17 cellular contexts compared by ENCODE assay signal in the genomic region with DNA sequence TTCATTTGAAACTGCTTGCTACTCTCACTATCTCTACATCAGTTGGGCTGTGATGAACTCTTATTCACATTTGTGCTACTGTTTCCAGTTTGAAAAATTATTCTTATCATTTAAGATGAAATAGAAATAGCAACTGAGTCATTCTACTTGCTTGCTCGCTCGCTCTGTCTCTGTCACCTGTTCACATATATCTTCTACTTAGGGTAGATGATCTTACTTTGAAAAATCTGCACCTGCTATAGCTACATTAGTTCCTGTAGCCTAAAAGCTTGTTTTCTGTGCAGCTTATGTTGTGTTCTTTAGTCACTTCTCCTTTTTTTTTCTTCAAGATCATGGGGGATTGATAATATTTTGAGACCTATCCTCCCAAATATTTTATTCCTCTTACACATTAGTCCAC.
"Had no signal": no experiment of that assay in that cellular context is flagged by ENCODE, and none has a peak within 500 bp of the region (broad histone marks: within the 10 kb centered on the region; RNA-seq: fewer than 3 reads in every experiment).

No MANE protein-coding gene starts in this region.

- H3K27me3 ChIP-seq: cardiac muscle cell, esophagus squamous epithelium had no signal

- H3K4me1 ChIP-seq: esophagus squamous epithelium, prostate gland, right lobe of liver had no signal

- ATAC-seq: activated CD8-positive, alpha-beta T cell treated with anti-CD3 and anti-CD28 coated beads, Interleukin-2, amount 10 ng/mL, durations not matched to agents 7 days and 5 days; left cardiac atrium; right lobe of liver had no signal

- H3K4me3 ChIP-seq: cardiac muscle cell, esophagus squamous epithelium, prostate gland, right lobe of liver had no signal

- H3K27ac ChIP-seq: cardiac muscle cell, esophagus squamous epithelium, prostate gland, right lobe of liver had no signal

- H3K9me3 Mint-ChIP-seq: activated naive CD4-positive, alpha-beta T cell treated with anti-CD3 and anti-CD28 coated beads for 36 hours; activated T-helper 1 cell treated with anti-CD3 and anti-CD28 coated beads, Interleukin-12 subunit alpha, Interleukin-12 subunit beta, Interleukin-2, Interleukin-4 antibody, amounts not matched to agents 30 ng/mL and 10 ng/mL and 1 ng/mL, durations not matched to agents 14 hours and 24 hours and 36 hours; type B pancreatic cell had no signal

- H3K27ac Mint-ChIP-seq: activated CD8-positive, alpha-beta T cell treated with anti-CD3 and anti-CD28 coated beads, Interleukin-2, amount 10 ng/mL, durations not matched to agents 7 days and 5 days; activated naive CD4-positive, alpha-beta T cell treated with anti-CD3 and anti-CD28 coated beads for 36 hours; activated T-helper 1 cell treated with anti-CD3 and anti-CD28 coated beads, Interleukin-12 subunit alpha, Interleukin-12 subunit beta, Interleukin-2, Interleukin-4 antibody, amounts not matched to agents 30 ng/mL and 10 ng/mL and 1 ng/mL, durations not matched to agents 14 hours and 24 hours and 36 hours; nephron; type B pancreatic cell had no signal

- H3K36me3 ChIP-seq: cardiac muscle cell, esophagus squamous epithelium, prostate gland, right lobe of liver had no signal

- H3K4me3 Mint-ChIP-seq: activated CD8-positive, alpha-beta T cell treated with anti-CD3 and anti-CD28 coated beads, Interleukin-2, amount 10 ng/mL, durations not matched to agents 7 days and 5 days; activated naive CD4-positive, alpha-beta T cell treated with anti-CD3 and anti-CD28 coated beads for 36 hours; activated T-helper 1 cell treated with anti-CD3 and anti-CD28 coated beads, Interleukin-12 subunit alpha, Interleukin-12 subunit beta, Interleukin-2, Interleukin-4 antibody, amounts not matched to agents 30 ng/mL and 10 ng/mL and 1 ng/mL, durations not matched to agents 14 hours and 24 hours and 36 hours; nephron; type B pancreatic cell had no signal

- H3K27me3 Mint-ChIP-seq: type B pancreatic cell had no signal

- H3K9me3 ChIP-seq: esophagus squamous epithelium, prostate gland, right lobe of liver had no signal

- DNase-seq: activated CD4-positive, alpha-beta T cell treated with anti-CD3 and anti-CD28 coated beads for 4 hours; activated CD8-positive, alpha-beta memory T cell treated with anti-CD3 and anti-CD28 coated beads, Interleukin-2, amount 50 U/mL, for 48 hours; activated CD8-positive, alpha-beta T cell treated with anti-CD3 and anti-CD28 coated beads, Interleukin-2, amount 10 ng/mL, durations not matched to agents 7 days and 5 days; activated naive CD4-positive, alpha-beta T cell treated with anti-CD3 and anti-CD28 coated beads for 36 hours; esophagus squamous epithelium; foreskin fibroblast; left cardiac atrium; right lobe of liver; stimulated activated CD4-positive, alpha-beta T cell treated with anti-CD3 and anti-CD28 coated beads, Interleukin-2, amount 100 ng/mL, for 24 hours; stimulated activated naive CD4-positive, alpha-beta T cell; substantia nigra; T-helper 2 cell had no signal
